8 cellular contexts compared by ENCODE assay signal in the genomic region with DNA sequence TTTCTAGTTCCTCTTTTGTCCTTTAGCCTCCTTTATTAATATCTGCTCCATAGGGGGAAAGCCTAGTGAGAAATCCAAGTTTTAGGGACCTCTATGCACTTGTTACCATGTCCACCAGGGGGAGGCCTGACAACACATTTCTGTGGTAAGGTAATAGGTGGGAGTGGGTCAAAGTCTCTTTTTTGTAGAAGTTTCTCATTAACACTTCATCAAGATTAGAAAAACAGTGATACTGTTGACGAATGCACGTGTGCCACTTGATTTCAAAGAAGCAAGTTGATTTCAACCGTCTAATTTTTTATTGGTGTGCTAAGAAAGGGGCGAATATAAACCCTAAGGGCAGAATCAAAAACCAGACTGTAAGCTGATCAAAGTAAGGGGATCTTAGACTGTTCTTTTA. TPM values are rescaled to one million over a fixed set of nuclear protein-coding genes. Genes with fewer than 3 reads are reported as not detected.
DNase-seq lines count a peak whose midpoint lies in the region; ATAC-seq and TF ChIP-seq lines count a peak whose summit lies in the region.

No MANE protein-coding gene starts in this region.

- peak; percentile 95 for TF ChIP-seq CTCF in CD4-positive, alpha-beta T cell (IDR thresholded peaks at IDR 0.05)
- TF ChIP-seq CTCF in nephron (IDR thresholded peaks at IDR 0.05; ENCODE audit: unreplicated experiment in 3 of 3) = peak; percentile 53 to 76 (median 69)
- peak; percentile 58 to 66 for TF ChIP-seq CTCF in tibial artery (IDR thresholded peaks at IDR 0.05)

- H3K9me3 Mint-ChIP-seq in CD4-positive, alpha-beta T cell = no peaks in the 10 kb centered on the region
- no peaks in the 10 kb centered on the region for H3K9me3 Mint-ChIP-seq in nephron

- no peak overlapping the region for H3K27ac ChIP-seq in CD4-positive, alpha-beta T cell (ENCODE audit: low read depth, low read length)
- H3K27ac ChIP-seq in tibial artery = no peak overlapping the region

- no peaks in the 10 kb centered on the region for H3K36me3 Mint-ChIP-seq in CD4-positive, alpha-beta T cell (ENCODE audit: low read depth)
- no peaks in the 10 kb centered on the region for H3K36me3 Mint-ChIP-seq in nephron (ENCODE audit: low read depth)

- H3K36me3 ChIP-seq in NT2/D1 (ENCODE audit: insufficient read depth, insufficient read length, low read length) (no peaks in the 10 kb centered on the region), tibial artery (no peaks in the 10 kb centered on the region)

- intact Hi-C loops in CD4-positive, alpha-beta T cell (cut with DNase I, micrococcal nuclease) = loop anchor here (1.0 to 10.0 kb wide), 3 partner anchors 33 to 965 kb away; no protein-coding TSS in a partner anchor
- intact Hi-C loops in tibial artery (cut with DNase I; ENCODE audit: low total_unique reads) = no loop called here

- H3K27ac Mint-ChIP-seq in CD4-positive, alpha-beta T cell = no peak overlapping the region
- peak overlapping the region in 2 of 3 experiments; percentile 52 to 70 for H3K27ac Mint-ChIP-seq in nephron

- peaks cover 8% of the 10 kb centered on the region for H3K27me3 Mint-ChIP-seq in CD4-positive, alpha-beta T cell
- no peaks in the 10 kb centered on the region for H3K27me3 Mint-ChIP-seq in nephron (ENCODE audit: low read depth)

- CTCF ChIA-PET in CD4-positive, alpha-beta T cell (lab: Charles Lee) = interaction anchor here (0.8 to 3.6 kb wide), 8 partner anchors 9 to 135 kb away, joined by 3 to 32 read pairs (median 4); partner anchors contain the start of gene TFAM

- peak; percentile 86 for ATAC-seq in CD4-positive, alpha-beta T cell (ENCODE audit: poor library complexity)
- ATAC-seq in GM18909 (IDR thresholded peaks at IDR 0.05; ENCODE audit: poor library complexity, unreplicated experiment) = peak; percentile 95
- peak; percentile 94 for ATAC-seq in HG03159 (IDR thresholded peaks at IDR 0.05; ENCODE audit: unreplicated experiment)

- H3K27me3 ChIP-seq in CD4-positive, alpha-beta T cell (ENCODE audit: control insufficient read depth, insufficient read depth, low read length) = no peaks in the 10 kb centered on the region
- H3K27me3 ChIP-seq in NT2/D1 (ENCODE audit: insufficient read depth, insufficient read length) (no peaks in the 10 kb centered on the region), tibial artery (peaks cover 0 to 3% of the 10 kb centered on the region in 2 donors)

- no peak overlapping the region for H3K4me3 Mint-ChIP-seq in CD4-positive, alpha-beta T cell
- H3K4me3 Mint-ChIP-seq in nephron = no peak overlapping the region

- H3K9ac ChIP-seq in NT2/D1 (ENCODE audit: insufficient read length, low read depth) = no peak overlapping the region

- DNase-seq in CD4-positive, alpha-beta T cell = peak; percentile 24 to 54 (median 44)
- DNase-seq in NT2/D1 (ENCODE audit: low read depth, low spot score) (peak; percentile 28), activated T-cell treated with anti-CD3 and anti-CD28 coated beads for 1 hour (ENCODE audit: low read depth) (peak; percentile 48), fibroblast of gingiva (ENCODE audit: low read depth) (peak; percentile 29), tibial artery (peak in 1 of 2 donors; percentile 33)

- H3K4me1 ChIP-seq in NT2/D1 (ENCODE audit: insufficient read depth, insufficient read length) (no peaks in the 10 kb centered on the region), tibial artery (no peaks in the 10 kb centered on the region)

- peaks cover 3% of the 10 kb centered on the region for H3K4me1 Mint-ChIP-seq in CD4-positive, alpha-beta T cell (ENCODE audit: low read depth)
- no peaks in the 10 kb centered on the region for H3K4me1 Mint-ChIP-seq in nephron

- H3K9me3 ChIP-seq in CD4-positive, alpha-beta T cell (ENCODE audit: control insufficient read depth, low read length) = no peaks in the 10 kb centered on the region
- H3K9me3 ChIP-seq in NT2/D1 (ENCODE audit: insufficient read depth, low read length) (no peaks in the 10 kb centered on the region), tibial artery (no peaks in the 10 kb centered on the region)

- H3K4me3 ChIP-seq in NT2/D1 (ENCODE audit: insufficient read length, low read depth) (no peak overlapping the region), tibial artery (no peak overlapping the region)

- POLR2A ChIA-PET in CD4-positive, alpha-beta T cell (lab: Charles Lee) = interaction anchor here (2.0 kb wide), 1 partner anchor 86 kb away, joined by 13 read pairs; the partner anchor contains the start of gene TFAM

RNA-seq across cellular contexts. Expression of gene CISD1, which starts 30.6 kb away (rescaled TPM):
- total RNA-seq in CD4-positive, alpha-beta T cell = 1 to 10 TPM; 1.5 to 2.0 TPM

RNA-seq across cellular contexts. Expression of gene IPMK, which starts 31.9 kb away (rescaled TPM):
- 1 to 10 TPM; 1.4 to 1.5 TPM for total RNA-seq in CD4-positive, alpha-beta T cell

RNA-seq across cellular contexts. Expression of gene UBE2D1, which starts 35.2 kb away (rescaled TPM):
- total RNA-seq in CD4-positive, alpha-beta T cell = 1 to 10 TPM; 6.0 to 7.8 TPM
